In the genomic region with DNA sequence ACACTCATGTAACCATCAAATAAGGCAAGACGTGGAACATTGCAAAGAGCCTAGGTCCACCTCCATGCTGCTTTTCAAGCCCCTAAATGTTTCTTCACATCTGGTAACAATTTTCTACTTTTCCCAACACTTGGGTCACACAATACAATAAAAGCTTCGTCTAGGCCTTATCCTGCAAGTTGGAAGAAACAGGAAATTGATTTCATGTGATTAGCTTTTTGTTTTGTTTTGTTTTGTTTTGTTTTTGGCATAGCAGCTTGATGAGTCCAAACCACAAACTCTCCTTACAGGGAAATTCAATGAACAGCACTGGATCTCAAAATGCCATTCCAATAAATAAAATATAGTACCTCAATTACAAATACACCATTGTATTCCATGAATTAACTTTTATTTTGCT, we compare ENCODE assay signal across 20 cellular contexts. TPM values are rescaled to one million over a fixed set of nuclear protein-coding genes. Genes with fewer than 3 reads are reported as not detected.
A peak's percentile ranks its signal among the peaks of the same experiment; 100 is the strongest.
DNase-seq lines count a peak whose midpoint lies in the region; ATAC-seq and TF ChIP-seq lines count a peak whose summit lies in the region.
"Had no signal": no experiment of that assay in that cellular context is flagged by ENCODE, and none has a peak within 500 bp of the region (broad histone marks: within the 10 kb centered on the region; RNA-seq: fewer than 3 reads in every experiment).

No MANE protein-coding gene starts in this region.

- H3K9me3 ChIP-seq in neuronal stem cell (replicated peaks in 1 of 2; ENCODE audit: control insufficient read depth in 2 of 2, insufficient read depth in 1 of 2, low read depth in 1 of 2, low read length in 2 of 2), result no peaks in the 10 kb centered on the region
- H3K9me3 ChIP-seq: heart right ventricle, left lung, Peyer's patch had no signal

- no peak overlapping the region for H2AFZ ChIP-seq in neuronal stem cell (ENCODE audit: low read length)

- no peak overlapping the region for H3K4me2 ChIP-seq in neuronal stem cell (ENCODE audit: insufficient read depth, low read length, poor library complexity, severe bottlenecking)

- DNase-seq in HFF-Myc (ENCODE audit: extremely low read depth, low read depth) (peak; percentile 83), brain microvascular endothelial cell (no peak), fibroblast of villous mesenchyme (ENCODE audit: low read depth) (peak; percentile 84), neuronal stem cell (ENCODE audit: low spot score) (no peak), glomerular visceral epithelial cell (ENCODE audit: extremely low spot score) (no peak), NCI-H2029 treated with DMSO at 0.1 percent for 48 hours (lab: John Stamatoyannopoulos, UW) (no peak)
- DNase-seq: activated CD4-positive, alpha-beta T cell treated with anti-CD3 and anti-CD28 coated beads, Interleukin-2, amount 10 ng/mL, durations not matched to agents 24 days and 14 days; activated naive CD8-positive, alpha-beta T cell treated with anti-CD3 and anti-CD28 coated beads, Interleukin-2, amount 50 U/mL, for 24 hours; activated T-cell treated with anti-CD3 and anti-CD28 coated beads, Interleukin-2, amount 50 U/mL, for 4 hours; Calu3; dorsolateral prefrontal cortex; heart right ventricle; left lung; NCI-H1417; NCI-H510A; Peyer's patch; T-helper 9 cell had no signal

- TF ChIP-seq CTCF in HFF-Myc (IDR thresholded peaks at IDR 0.05; ENCODE audit: low read depth, low read length, missing control alignments) (no peak), brain microvascular endothelial cell (IDR thresholded peaks at IDR 0.05; ENCODE audit: low read depth, low read length, missing control alignments) (no peak), fibroblast of villous mesenchyme (IDR thresholded peaks at IDR 0.05; ENCODE audit: insufficient read depth, low read depth, low read length) (no peak)

- peak overlapping the region; percentile 37 for H3K27ac ChIP-seq in brain microvascular endothelial cell
- no peak overlapping the region for H3K27ac ChIP-seq in neuronal stem cell (replicated peaks; ENCODE audit: low read length)
- H3K27ac ChIP-seq: dorsolateral prefrontal cortex, heart right ventricle, left lung, Peyer's patch had no signal

- no peak overlapping the region for H3K14ac ChIP-seq in neuronal stem cell (ENCODE audit: low read length)

- no peak overlapping the region for H2BK12ac ChIP-seq in neuronal stem cell (ENCODE audit: low read length)

- H2BK120ac ChIP-seq in neuronal stem cell (ENCODE audit: low read depth, low read length), result no peak overlapping the region

- H3K9ac ChIP-seq in neuronal stem cell (ENCODE audit: low read depth, low read length, poor library complexity), result no peak overlapping the region

- no peaks in the 10 kb centered on the region for H3K79me1 ChIP-seq in neuronal stem cell (ENCODE audit: low read depth, low read length)

- H3K27me3 ChIP-seq in brain microvascular endothelial cell (replicated peaks) (no peaks in the 10 kb centered on the region), neuronal stem cell (ENCODE audit: control insufficient read depth in 3 of 3, insufficient read depth in 3 of 3, low read depth in 1 of 3, low read length in 3 of 3) (no peaks in the 10 kb centered on the region)
- H3K27me3 ChIP-seq: dorsolateral prefrontal cortex, heart right ventricle, left lung, Peyer's patch had no signal

- H4K8ac ChIP-seq in neuronal stem cell (ENCODE audit: low read depth, low read length), result no peak overlapping the region

- H2BK5ac ChIP-seq in neuronal stem cell (ENCODE audit: low read length), result no peak overlapping the region

- no CpG with 5 or more reads among the region's 2 CpGs for WGBS in neuronal stem cell (ENCODE audit: extremely low coverage in 2 of 2, insufficient read length in 2 of 2, insufficient replicate concordance in 1 of 2), 2 donors

- H3K18ac ChIP-seq in neuronal stem cell (ENCODE audit: low read length), result no peak overlapping the region

- no peaks in the 10 kb centered on the region for H3K4me1 ChIP-seq in neuronal stem cell (ENCODE audit: control insufficient read depth in 2 of 2, insufficient read depth in 1 of 2, low read depth in 1 of 2, low read length in 2 of 2)
- H3K4me1 ChIP-seq: left lung, Peyer's patch had no signal

- no peak overlapping the region for H3K23ac ChIP-seq in neuronal stem cell (ENCODE audit: low read depth, low read length, poor library complexity)

- no peak overlapping the region for H3K4ac ChIP-seq in neuronal stem cell (ENCODE audit: low read length)

- no peaks in the 10 kb centered on the region for H3K36me3 ChIP-seq in brain microvascular endothelial cell (replicated peaks)
- no peaks in the 10 kb centered on the region for H3K36me3 ChIP-seq in neuronal stem cell (replicated peaks in 1 of 2; ENCODE audit: control insufficient read depth in 2 of 2, insufficient read depth in 2 of 2, low read length in 2 of 2)
- H3K36me3 ChIP-seq: left lung, Peyer's patch had no signal

- no peak for ATAC-seq in HG03139 (IDR thresholded peaks at IDR 0.05; ENCODE audit: unreplicated experiment)
- ATAC-seq: activated naive CD8-positive, alpha-beta T cell treated with anti-CD3 and anti-CD28 coated beads, Interleukin-2, amount 50 U/mL, for 24 hours; activated T-cell treated with anti-CD3 and anti-CD28 coated beads, Interleukin-2, amount 50 U/mL, for 4 hours; heart right ventricle; left lung had no signal

- in situ Hi-C loops in brain microvascular endothelial cell (cut with HindIII; ENCODE audit: low pct_ligation_motif_present, low sequenced_read_pairs), result no loop called here

- no peak overlapping the region for H3K4me3 ChIP-seq in HFF-Myc (replicated peaks; ENCODE audit: low read depth, low read length)
- no peak overlapping the region for H3K4me3 ChIP-seq in brain microvascular endothelial cell (ENCODE audit: low read depth, low read length)
- no peak overlapping the region for H3K4me3 ChIP-seq in fibroblast of villous mesenchyme (ENCODE audit: low read depth, low read length)
- H3K4me3 ChIP-seq in neuronal stem cell (ENCODE audit: low read length in 2 of 2), result no peak overlapping the region
- H3K4me3 ChIP-seq: dorsolateral prefrontal cortex, heart right ventricle, left lung, Peyer's patch had no signal

- H2BK15ac ChIP-seq in neuronal stem cell (ENCODE audit: low read length), result no peak overlapping the region

- no peak overlapping the region for H4K91ac ChIP-seq in neuronal stem cell (ENCODE audit: low read depth, low read length, poor library complexity)

- H2AK5ac ChIP-seq in neuronal stem cell (ENCODE audit: low read depth, low read length), result no peak overlapping the region

RNA-seq across cellular contexts. Expression of gene TAS2R50, which starts 19.3 kb away (rescaled TPM):
- 5.8 and 7.3 TPM in 2 replicates for total RNA-seq in fibroblast of villous mesenchyme
- polyA plus RNA-seq in neuronal stem cell (2013, experiment 1 of 2), result 0.08 TPM
- polyA plus RNA-seq in neuronal stem cell (2013, experiment 2 of 2), result 0.10 TPM
- polyA plus RNA-seq: heart right ventricle, neural cell had no signal

RNA-seq across cellular contexts. Expression of gene TAS2R14, which starts 28.3 kb away (rescaled TPM):
- total RNA-seq in fibroblast of villous mesenchyme, result 4.5 and 6.9 TPM in 2 replicates
- 0.79 TPM for polyA plus RNA-seq in neuronal stem cell (2013, experiment 1 of 2)
- polyA plus RNA-seq in neuronal stem cell (2013, experiment 2 of 2), result 0.90 TPM

RNA-seq across cellular contexts. Expression of gene TAS2R20, which starts 30.7 kb away (rescaled TPM):
- total RNA-seq in fibroblast of villous mesenchyme, result 5.2 and 5.5 TPM in 2 replicates
- polyA plus RNA-seq in neuronal stem cell (2013, experiment 1 of 2), result 0.17 TPM
- polyA plus RNA-seq in neuronal stem cell (2013, experiment 2 of 2), result 0.24 TPM

RNA-seq across cellular contexts. Expression of gene PRH2, which starts 38.4 kb away (rescaled TPM):
- total RNA-seq in fibroblast of villous mesenchyme, result 0.32 and 0.43 TPM in 2 replicates
- polyA plus RNA-seq in neuronal stem cell (2013, experiment 1 of 2), result 0.21 TPM
- polyA plus RNA-seq in neuronal stem cell (2013, experiment 2 of 2), result 0.10 TPM
- total RNA-seq: activated CD4-positive, alpha-beta T cell treated with anti-CD3 and anti-CD28 coated beads, Interleukin-2, amount 10 ng/mL, durations not matched to agents 24 days and 14 days; Calu3; heart right ventricle; left lung; Peyer's patch; skeletal muscle tissue had no signal
- polyA plus RNA-seq: heart right ventricle, neural cell had no signal

RNA-seq across cellular contexts. Expression of gene TAS2R19, which starts 55.0 kb away (rescaled TPM):
- total RNA-seq in fibroblast of villous mesenchyme, result 4.8 and 7.8 TPM in 2 replicates
- polyA plus RNA-seq in neuronal stem cell (2013, experiment 1 of 2), result 0.20 TPM
- polyA plus RNA-seq in neuronal stem cell (2013, experiment 2 of 2), result 0.35 TPM

Comparison
In these comparisons a context has a peak if more than half of its experiments do, and no peak if none do; other contexts are left out.
1. DNase-seq: peak in HFF-Myc (single experiment) and fibroblast of villous mesenchyme (single experiment); none in brain microvascular endothelial cell (single experiment), neuronal stem cell (single experiment), glomerular visceral epithelial cell (single experiment) and NCI-H2029 treated with DMSO at 0.1 percent for 48 hours (single experiment).